In the genomic region with DNA sequence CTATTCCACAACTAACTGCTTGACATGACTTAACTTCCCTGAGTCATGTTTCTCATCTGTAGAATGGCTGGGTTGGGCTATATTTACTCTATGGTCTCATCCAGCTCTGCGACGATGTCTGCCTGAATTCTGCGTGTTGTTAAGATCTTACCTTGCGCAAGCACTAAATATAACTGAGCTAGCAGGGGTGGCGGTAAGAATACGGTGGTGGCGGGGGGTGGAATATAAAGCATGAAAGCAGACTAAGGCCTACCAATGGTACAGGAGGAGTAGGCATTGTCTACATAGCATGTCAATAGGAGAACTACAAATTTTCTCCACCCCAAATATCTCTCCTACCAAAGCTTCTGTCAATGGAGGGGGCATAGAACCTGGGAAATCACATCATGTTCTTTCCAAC, we compare ENCODE assay signal across 20 cellular contexts.
"Had no signal": no experiment of that assay in that cellular context is flagged by ENCODE, and none has a peak within 500 bp of the region (broad histone marks: within the 10 kb centered on the region; RNA-seq: fewer than 3 reads in every experiment).

No MANE protein-coding gene starts in this region.

- ATAC-seq: natural killer cell; right cardiac atrium; sciatic nerve; stimulated activated effector memory CD8-positive, alpha-beta T cell treated with anti-CD3 and anti-CD28 coated beads, Interleukin-12 subunit alpha, Interleukin-12 subunit beta, amount 100 ng/mL, for 72 hours; upper lobe of right lung had no signal

- H3K4me3 ChIP-seq: left ventricle myocardium inferior, lung, ovary, spleen, suprapubic skin, thoracic aorta, tibial artery, upper lobe of right lung had no signal

- H3K9me3 ChIP-seq: ovary, suprapubic skin, thoracic aorta, tibial artery, upper lobe of right lung had no signal

- DNase-seq: islet precursor cell; left ventricle myocardium inferior; naive B cell; natural killer cell; nephron progenitor cell; ovary; retina; right cardiac atrium; small intestine; spleen; stimulated activated CD4-positive, alpha-beta T cell treated with anti-CD3 and anti-CD28 coated beads, Interleukin-4, amount 100 ng/mL, for 24 hours; stimulated activated naive CD4-positive, alpha-beta T cell; tibial artery; trophoblast cell; upper lobe of right lung had no signal

- H3K27ac ChIP-seq: left ventricle myocardium inferior, ovary, spleen, suprapubic skin, thoracic aorta, tibial artery, upper lobe of right lung had no signal

- H3K4me1 ChIP-seq: left ventricle myocardium inferior, spleen, suprapubic skin, tibial artery, upper lobe of right lung had no signal

- H3K36me3 ChIP-seq: left ventricle myocardium inferior, ovary, spleen, suprapubic skin, thoracic aorta, tibial artery, upper lobe of right lung had no signal

- H3K27me3 ChIP-seq: ovary, spleen, suprapubic skin, tibial artery, upper lobe of right lung had no signal
